ENCODE assay signal across 14 cellular contexts in the genomic region with DNA sequence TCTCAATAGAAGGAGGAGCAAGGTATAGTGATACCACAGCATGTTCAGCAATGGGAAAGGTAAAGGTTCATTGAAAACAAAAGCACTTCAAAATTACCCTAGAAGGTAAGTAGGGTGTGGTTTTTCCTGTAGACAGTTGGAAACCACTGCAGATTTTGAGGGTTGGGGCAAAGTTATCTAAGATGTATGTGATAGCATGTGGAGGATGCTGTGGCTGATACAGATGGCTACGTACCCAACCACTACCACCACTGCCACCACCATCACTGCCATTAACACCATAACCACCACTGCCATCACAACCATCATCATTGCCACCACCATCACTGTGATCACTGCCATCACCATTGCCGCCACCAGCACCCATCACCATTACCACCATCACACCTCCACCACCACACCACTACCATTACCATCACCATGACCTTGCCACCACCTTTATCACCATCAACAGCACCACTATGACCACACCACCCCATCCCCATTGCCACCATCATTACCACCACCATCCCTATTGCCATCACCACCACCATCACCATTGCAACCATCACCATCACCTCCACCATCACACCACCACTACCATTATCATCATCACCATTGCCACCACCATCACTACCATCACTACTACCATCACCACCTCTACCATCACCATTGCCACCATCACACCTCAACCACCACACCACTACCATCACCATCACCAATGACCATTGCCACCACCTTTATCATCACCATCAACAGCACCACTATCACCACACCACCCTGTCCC. TPM values are rescaled to one million over a fixed set of nuclear protein-coding genes. Genes with fewer than 3 reads are reported as not detected.
A peak's percentile ranks its signal among the peaks of the same experiment; 100 is the strongest.
DNase-seq lines count a peak whose midpoint lies in the region; ATAC-seq and TF ChIP-seq lines count a peak whose summit lies in the region.
"Had no signal": no experiment of that assay in that cellular context is flagged by ENCODE, and none has a peak within 500 bp of the region (broad histone marks: within the 10 kb centered on the region; RNA-seq: fewer than 3 reads in every experiment).

No MANE protein-coding gene starts in this region.

- no peak overlapping the region for H3K4me3 ChIP-seq in WERI-Rb-1 (ENCODE audit: low read depth, low read length)
- H3K4me3 ChIP-seq: cardiac muscle cell, psoas muscle, uterus had no signal

- peak overlapping the region; percentile 95 for H3K27ac Mint-ChIP-seq in activated T-helper 1 cell treated with anti-CD3 and anti-CD28 coated beads, Interleukin-12 subunit alpha, Interleukin-12 subunit beta, Interleukin-2, Interleukin-4 antibody, amounts not matched to agents 30 ng/mL and 10 ng/mL and 1 ng/mL, durations not matched to agents 14 hours and 24 hours and 36 hours

- peaks cover 37% of the 10 kb centered on the region for H3K36me3 Mint-ChIP-seq in activated T-helper 1 cell treated with anti-CD3 and anti-CD28 coated beads, Interleukin-12 subunit alpha, Interleukin-12 subunit beta, Interleukin-2, Interleukin-4 antibody, amounts not matched to agents 30 ng/mL and 10 ng/mL and 1 ng/mL, durations not matched to agents 14 hours and 24 hours and 36 hours (ENCODE audit: low read depth)

- peak in 4 of 6 experiments; percentile 10 to 74 (median 41) for DNase-seq in stimulated activated naive CD4-positive, alpha-beta T cell (lab: John Stamatoyannopoulos, UW)
- DNase-seq in stimulated activated naive CD4-positive, alpha-beta T cell treated with Interleukin-2 at 50 U/mL for 16 hours (lab: John Stamatoyannopoulos, UW) = no peak
- peak; percentile 56 for DNase-seq in activated T-helper 1 cell treated with anti-CD3 and anti-CD28 coated beads, Interleukin-12 subunit alpha, Interleukin-12 subunit beta, Interleukin-2, Interleukin-4 antibody, amounts not matched to agents 30 ng/mL and 10 ng/mL and 1 ng/mL, durations not matched to agents 14 hours and 24 hours and 36 hours (ENCODE audit: low spot score)
- no peak for DNase-seq in foreskin keratinocyte
- DNase-seq in WERI-Rb-1 = no peak
- DNase-seq in EL = no peak
- DNase-seq: foreskin melanocyte, KG1, psoas muscle, uterus had no signal

- H3K27ac ChIP-seq in foreskin keratinocyte (peak overlapping the region; percentile 44), WERI-Rb-1 (no peak overlapping the region)
- H3K27ac ChIP-seq: cardiac muscle cell, psoas muscle, uterus had no signal

- intact Hi-C loops in activated T-helper 1 cell treated with anti-CD3 and anti-CD28 coated beads, Interleukin-12 subunit alpha, Interleukin-12 subunit beta, Interleukin-2, Interleukin-4 antibody, amounts not matched to agents 30 ng/mL and 10 ng/mL and 1 ng/mL, durations not matched to agents 14 hours and 24 hours and 36 hours (cut with micrococcal nuclease) = no loop called here

- peak overlapping the region; percentile 97 for H3K4me3 Mint-ChIP-seq in activated T-helper 1 cell treated with anti-CD3 and anti-CD28 coated beads, Interleukin-12 subunit alpha, Interleukin-12 subunit beta, Interleukin-2, Interleukin-4 antibody, amounts not matched to agents 30 ng/mL and 10 ng/mL and 1 ng/mL, durations not matched to agents 14 hours and 24 hours and 36 hours

- no peaks in the 10 kb centered on the region for H3K4me1 ChIP-seq in foreskin keratinocyte
- H3K4me1 ChIP-seq: uterus had no signal

- H3K27me3 ChIP-seq in foreskin keratinocyte (no peaks in the 10 kb centered on the region), WERI-Rb-1 (ENCODE audit: insufficient read depth, low read depth, severe bottlenecking) (no peaks in the 10 kb centered on the region)
- H3K27me3 ChIP-seq: cardiac muscle cell, uterus had no signal

- TF ChIP-seq CTCF in foreskin keratinocyte (conservative IDR thresholded peaks at IDR 0.05) (no peak), WERI-Rb-1 (IDR thresholded peaks at IDR 0.05; ENCODE audit: low read depth, low read length) (no peak)

- no peaks in the 10 kb centered on the region for H3K27me3 Mint-ChIP-seq in activated T-helper 1 cell treated with anti-CD3 and anti-CD28 coated beads, Interleukin-12 subunit alpha, Interleukin-12 subunit beta, Interleukin-2, Interleukin-4 antibody, amounts not matched to agents 30 ng/mL and 10 ng/mL and 1 ng/mL, durations not matched to agents 14 hours and 24 hours and 36 hours (ENCODE audit: insufficient read depth)

- H3K9me3 Mint-ChIP-seq in activated T-helper 1 cell treated with anti-CD3 and anti-CD28 coated beads, Interleukin-12 subunit alpha, Interleukin-12 subunit beta, Interleukin-2, Interleukin-4 antibody, amounts not matched to agents 30 ng/mL and 10 ng/mL and 1 ng/mL, durations not matched to agents 14 hours and 24 hours and 36 hours = peaks cover 14% of the 10 kb centered on the region

- no peaks in the 10 kb centered on the region for H3K9me3 ChIP-seq in WERI-Rb-1 (ENCODE audit: severe bottlenecking)
- H3K9me3 ChIP-seq: psoas muscle, uterus had no signal

- ATAC-seq in foreskin keratinocyte (no peak), GM19455 (IDR thresholded peaks at IDR 0.05; ENCODE audit: unreplicated experiment) (no peak), GM18861 (IDR thresholded peaks at IDR 0.05; ENCODE audit: unreplicated experiment) (no peak)
- ATAC-seq: left lobe of liver, psoas muscle had no signal

- peaks cover 67% of the 10 kb centered on the region for H3K4me1 Mint-ChIP-seq in activated T-helper 1 cell treated with anti-CD3 and anti-CD28 coated beads, Interleukin-12 subunit alpha, Interleukin-12 subunit beta, Interleukin-2, Interleukin-4 antibody, amounts not matched to agents 30 ng/mL and 10 ng/mL and 1 ng/mL, durations not matched to agents 14 hours and 24 hours and 36 hours (ENCODE audit: low read depth)

- H3K36me3 ChIP-seq in WERI-Rb-1 = peaks cover 19% of the 10 kb centered on the region
- H3K36me3 ChIP-seq: cardiac muscle cell, uterus had no signal

RNA-seq across cellular contexts. Expression of a gene that starts 3.7 kb away (rescaled TPM):
- total RNA-seq in activated T-helper 1 cell treated with anti-CD3 and anti-CD28 coated beads, Interleukin-12 subunit alpha, Interleukin-12 subunit beta, Interleukin-2, Interleukin-4 antibody, amounts not matched to agents 30 ng/mL and 10 ng/mL and 1 ng/mL, durations not matched to agents 14 hours and 24 hours and 36 hours = 2,415 and 2,510 TPM in 2 replicates
- total RNA-seq in foreskin keratinocyte = 7,809 and 8,573 TPM in 2 replicates
- polyA plus RNA-seq in foreskin keratinocyte = 12,196 and 12,994 TPM in 2 replicates

RNA-seq across cellular contexts. Expression of a gene that starts 28.2 kb away (rescaled TPM):
- 62.1 and 62.2 TPM in 2 replicates for total RNA-seq in activated T-helper 1 cell treated with anti-CD3 and anti-CD28 coated beads, Interleukin-12 subunit alpha, Interleukin-12 subunit beta, Interleukin-2, Interleukin-4 antibody, amounts not matched to agents 30 ng/mL and 10 ng/mL and 1 ng/mL, durations not matched to agents 14 hours and 24 hours and 36 hours
- 1.1 and 1.5 TPM in 2 replicates for total RNA-seq in foreskin keratinocyte
- 0.45 and 1.6 TPM in 2 replicates for polyA plus RNA-seq in foreskin keratinocyte
- total RNA-seq: cardiac muscle cell had no signal
- polyA plus RNA-seq: cardiac muscle cell had no signal

Comparison
In these comparisons a context has a peak if more than half of its experiments do, and no peak if none do; other contexts are left out.
1. DNase-seq: peak in stimulated activated naive CD4-positive, alpha-beta T cell (4 of 6) and activated T-helper 1 cell treated with anti-CD3 and anti-CD28 coated beads, Interleukin-12 subunit alpha, Interleukin-12 subunit beta, Interleukin-2, Interleukin-4 antibody, amounts not matched to agents 30 ng/mL and 10 ng/mL and 1 ng/mL, durations not matched to agents 14 hours and 24 hours and 36 hours (single experiment); none in stimulated activated naive CD4-positive, alpha-beta T cell treated with Interleukin-2 at 50 U/mL for 16 hours (single experiment), foreskin keratinocyte (0 of 2), WERI-Rb-1 (single experiment) and EL (single experiment).
2. RNA of a gene that starts 28.2 kb away (total RNA-seq): 62.1 to 62.2 TPM in activated T-helper 1 cell treated with anti-CD3 and anti-CD28 coated beads, Interleukin-12 subunit alpha, Interleukin-12 subunit beta, Interleukin-2, Interleukin-4 antibody, amounts not matched to agents 30 ng/mL and 10 ng/mL and 1 ng/mL, durations not matched to agents 14 hours and 24 hours and 36 hours; 1.1 to 1.5 TPM in foreskin keratinocyte; every median in the first group is over 10 times any median in the second.